ENCODE assay signal across 24 cellular contexts in the genomic region with DNA sequence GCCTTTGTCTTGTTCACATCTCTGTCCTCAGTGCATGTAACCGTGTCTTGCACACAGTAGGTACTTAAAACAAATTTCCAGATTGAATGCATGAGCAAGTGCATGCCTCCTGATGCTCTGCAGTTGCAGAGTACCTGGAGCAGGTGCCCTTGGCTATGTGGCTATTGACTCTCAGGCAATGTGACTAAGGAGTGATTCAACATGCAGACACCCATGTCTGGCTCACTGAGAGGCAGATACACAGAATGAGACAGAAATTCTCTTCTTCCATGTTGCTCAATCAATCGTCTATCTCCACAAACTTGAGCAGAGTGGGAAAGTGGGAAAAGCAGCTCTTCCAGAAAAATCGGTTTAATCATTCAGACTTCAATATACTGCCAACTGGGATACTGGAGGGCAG.
"Had no signal": no experiment of that assay in that cellular context is flagged by ENCODE, and none has a peak within 500 bp of the region (broad histone marks: within the 10 kb centered on the region; RNA-seq: fewer than 3 reads in every experiment).

No MANE protein-coding gene starts in this region.

- DNase-seq: activated CD4-positive, alpha-beta T cell treated with anti-CD3 and anti-CD28 coated beads for 4 hours; activated CD8-positive, alpha-beta memory T cell treated with anti-CD3 and anti-CD28 coated beads, Interleukin-2, amount 50 U/mL, for 4 hours; activated CD8-positive, alpha-beta T cell treated with anti-CD3 and anti-CD28 coated beads for 36 hours; activated gamma-delta T cell treated with Interleukin-2 at 50 U/mL for 16 hours; activated naive CD4-positive, alpha-beta T cell treated with anti-CD3 and anti-CD28 coated beads, Interleukin-2, amount 10 ng/mL, durations not matched to agents 7 days and 5 days; activated naive CD8-positive, alpha-beta T cell treated with anti-CD3 and anti-CD28 coated beads for 36 hours; activated T-cell treated with anti-CD3 and anti-CD28 coated beads, Interleukin-2, amount 50 U/mL, for 72 hours; brain microvascular endothelial cell; caudate nucleus; KG1; MG63; MV-4-11; NCI-H1092 treated with DMSO at 0.1 percent for 48 hours; NCI-H1436; NCI-H1694 treated with DMSO at 0.1 percent for 48 hours; NCI-H2029 treated with DMSO at 0.1 percent for 48 hours; NCI-H446; NCI-H524; RPMI8226; SHP77 treated with DMSO at 0.1 percent for 48 hours; T-cell; T-helper 2 cell; T1000 had no signal

- H3K4me3 ChIP-seq: MG63 had no signal

- H3K36me3 ChIP-seq: brain microvascular endothelial cell had no signal

- ATAC-seq: activated CD4-positive, CD25-positive, alpha-beta regulatory T cell treated with anti-CD3 and anti-CD28 coated beads, Interleukin-2, amount 50 U/mL, for 24 hours; activated CD8-positive, alpha-beta T cell treated with anti-CD3 and anti-CD28 coated beads for 36 hours; activated T-cell treated with anti-CD3 and anti-CD28 coated beads, Interleukin-2, amount 50 U/mL, for 72 hours; T-cell had no signal

- H3K27me3 ChIP-seq: brain microvascular endothelial cell, MG63 had no signal
